Comparison of ENCODE assay signal across 1 cellular context in the genomic region with DNA sequence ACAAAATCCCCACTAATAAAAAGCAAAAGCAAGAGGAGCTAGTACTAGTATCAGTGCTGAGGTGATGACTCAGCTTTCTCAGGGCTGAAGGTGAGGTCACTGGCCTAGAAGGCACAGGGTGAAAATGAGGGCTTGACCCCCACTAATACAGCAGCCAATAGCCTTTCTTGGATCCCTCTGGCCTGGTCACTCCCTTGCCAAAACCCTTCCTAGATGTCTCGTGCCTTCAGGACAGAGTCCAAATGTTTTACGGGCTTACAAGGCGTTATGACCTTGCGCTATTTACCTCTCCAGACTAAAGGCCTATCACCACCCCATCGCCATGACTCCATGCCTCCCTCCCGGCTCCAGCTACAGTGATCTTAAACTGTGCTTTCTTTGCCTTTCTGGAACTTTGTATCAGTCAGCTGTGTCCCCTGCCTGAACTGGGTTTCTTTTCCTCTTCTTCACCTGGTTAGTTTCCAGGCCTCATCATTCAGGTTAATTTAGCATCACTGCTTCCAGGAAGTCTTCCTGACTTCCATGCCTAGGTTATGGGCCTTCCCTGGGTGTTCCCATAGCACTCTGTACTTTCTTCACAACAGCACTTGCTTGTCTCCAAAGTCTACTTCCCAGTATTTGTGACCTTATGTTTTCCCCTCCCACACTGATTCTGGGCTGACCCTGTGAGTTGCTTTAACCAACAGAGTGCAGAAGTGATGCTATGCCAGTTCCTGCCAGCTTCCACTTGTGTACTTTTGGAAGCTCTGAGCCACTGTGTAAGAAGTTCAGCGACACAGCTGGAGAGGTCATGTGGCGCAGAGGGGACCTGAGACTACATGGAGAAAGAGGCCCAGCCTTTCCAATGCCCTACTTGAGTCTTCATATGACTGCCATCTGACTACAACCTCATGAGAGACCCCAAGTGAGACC.
TF ChIP-seq lines count a peak whose summit lies in the region.

No MANE protein-coding gene starts in this region.

TF ChIP-seq in K562, 482 proteins besides CTCF, POLR2A, EP300 and RAD21 (continued from another document and continues in another):
- TF ChIP-seq ZNF140 (CRISPR knock-in tag; IDR thresholded peaks at IDR 0.05), result no peak
- TF ChIP-seq ZFP30 (CRISPR knock-in tag; IDR thresholded peaks at IDR 0.05; ENCODE audit: borderline replicate concordance), result no peak
- TF ChIP-seq NR4A1 (CRISPR knock-in tag; IDR thresholded peaks at IDR 0.05), result no peak
- peak; percentile 79 for TF ChIP-seq NR4A1 (tag; IDR thresholded peaks at IDR 0.05)
- TF ChIP-seq DMBX1 (CRISPR knock-in tag; IDR thresholded peaks at IDR 0.05; ENCODE audit: borderline replicate concordance), result peak; percentile 32; the same call in 1 of the 2 replicates
- TF ChIP-seq THRAP3 (IDR thresholded peaks at IDR 0.05; ENCODE audit: borderline replicate concordance), result no peak
- no peak for TF ChIP-seq HMGN3 (IDR thresholded peaks at IDR 0.05; ENCODE audit: borderline replicate concordance, extremely low read depth, insufficient read length, low read depth, low read length)
- no peak; the same call in 1 of the 2 replicates for TF ChIP-seq ZEB2 (IDR thresholded peaks at IDR 0.05)
- no peak for TF ChIP-seq ZNF133 (CRISPR knock-in tag; IDR thresholded peaks at IDR 0.05)
- no peak for TF ChIP-seq PPARD (CRISPR knock-in tag; IDR thresholded peaks at IDR 0.05)
- no peak for TF ChIP-seq TEAD4 (IDR thresholded peaks at IDR 0.05; ENCODE audit: low read length)
- no peak for TF ChIP-seq TEAD4 (CRISPR knock-in tag; IDR thresholded peaks at IDR 0.05; ENCODE audit: borderline replicate concordance)
- peak; percentile 98 for TF ChIP-seq MAFG (tag; conservative IDR thresholded peaks at IDR 0.05)
- TF ChIP-seq CXXC5 (CRISPR knock-in tag; IDR thresholded peaks at IDR 0.05), result peak; percentile 33; the same call in 1 of the 2 replicates
- no peak; the same call in none of the 2 replicates for TF ChIP-seq ZNF589 (CRISPR knock-in tag; IDR thresholded peaks at IDR 0.05; ENCODE audit: low read depth)
- TF ChIP-seq, protein P1, sequence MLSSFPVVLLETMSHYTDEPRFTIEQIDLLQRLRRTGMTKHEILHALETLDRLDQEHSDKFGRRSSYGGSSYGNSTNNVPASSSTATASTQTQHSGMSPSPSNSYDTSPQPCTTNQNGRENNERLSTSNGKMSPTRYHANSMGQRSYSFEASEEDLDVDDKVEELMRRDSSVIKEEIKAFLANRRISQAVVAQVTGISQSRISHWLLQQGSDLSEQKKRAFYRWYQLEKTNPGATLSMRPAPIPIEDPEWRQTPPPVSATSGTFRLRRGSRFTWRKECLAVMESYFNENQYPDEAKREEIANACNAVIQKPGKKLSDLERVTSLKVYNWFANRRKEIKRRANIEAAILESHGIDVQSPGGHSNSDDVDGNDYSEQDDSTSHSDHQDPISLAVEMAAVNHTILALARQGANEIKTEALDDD (IDR thresholded peaks at IDR 0.05), result peak; percentile 39; the same call in 1 of the 2 replicates
- no peak for TF ChIP-seq TBP (optimal IDR thresholded peaks at IDR 0.05; ENCODE audit: low read depth, low read length)
- peak; percentile 99 for TF ChIP-seq ZNF316 (IDR thresholded peaks at IDR 0.05)
- TF ChIP-seq TCF7 (IDR thresholded peaks at IDR 0.05; ENCODE audit: borderline replicate concordance), result no peak
- TF ChIP-seq, protein P2, sequence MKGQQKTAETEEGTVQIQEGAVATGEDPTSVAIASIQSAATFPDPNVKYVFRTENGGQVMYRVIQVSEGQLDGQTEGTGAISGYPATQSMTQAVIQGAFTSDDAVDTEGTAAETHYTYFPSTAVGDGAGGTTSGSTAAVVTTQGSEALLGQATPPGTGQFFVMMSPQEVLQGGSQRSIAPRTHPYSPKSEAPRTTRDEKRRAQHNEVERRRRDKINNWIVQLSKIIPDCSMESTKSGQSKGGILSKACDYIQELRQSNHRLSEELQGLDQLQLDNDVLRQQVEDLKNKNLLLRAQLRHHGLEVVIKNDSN (CRISPR knock-in tag; IDR thresholded peaks at IDR 0.05), result no peak
- TF ChIP-seq ZNF347 (CRISPR knock-in tag; IDR thresholded peaks at IDR 0.05; ENCODE audit: low read depth), result no peak
- no peak for TF ChIP-seq OTX1 (CRISPR knock-in tag; IDR thresholded peaks at IDR 0.05)
- peak; percentile 19 for TF ChIP-seq CREM (IDR thresholded peaks at IDR 0.05; ENCODE audit: low read depth)
- TF ChIP-seq DPF2 (IDR thresholded peaks at IDR 0.05), result peak; percentile 88
- TF ChIP-seq, protein P3, sequence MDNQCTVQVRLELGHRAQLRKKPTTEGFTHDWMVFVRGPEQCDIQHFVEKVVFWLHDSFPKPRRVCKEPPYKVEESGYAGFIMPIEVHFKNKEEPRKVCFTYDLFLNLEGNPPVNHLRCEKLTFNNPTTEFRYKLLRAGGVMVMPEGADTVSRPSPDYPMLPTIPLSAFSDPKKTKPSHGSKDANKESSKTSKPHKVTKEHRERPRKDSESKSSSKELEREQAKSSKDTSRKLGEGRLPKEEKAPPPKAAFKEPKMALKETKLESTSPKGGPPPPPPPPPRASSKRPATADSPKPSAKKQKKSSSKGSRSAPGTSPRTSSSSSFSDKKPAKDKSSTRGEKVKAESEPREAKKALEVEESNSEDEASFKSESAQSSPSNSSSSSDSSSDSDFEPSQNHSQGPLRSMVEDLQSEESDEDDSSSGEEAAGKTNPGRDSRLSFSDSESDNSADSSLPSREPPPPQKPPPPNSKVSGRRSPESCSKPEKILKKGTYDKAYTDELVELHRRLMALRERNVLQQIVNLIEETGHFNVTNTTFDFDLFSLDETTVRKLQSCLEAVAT (IDR thresholded peaks at IDR 0.05), result 0 out of 4 replicates have a peak, but pooled peaks of 1 of the 2 experiments have one; percentile 23
- TF ChIP-seq, protein P4, sequence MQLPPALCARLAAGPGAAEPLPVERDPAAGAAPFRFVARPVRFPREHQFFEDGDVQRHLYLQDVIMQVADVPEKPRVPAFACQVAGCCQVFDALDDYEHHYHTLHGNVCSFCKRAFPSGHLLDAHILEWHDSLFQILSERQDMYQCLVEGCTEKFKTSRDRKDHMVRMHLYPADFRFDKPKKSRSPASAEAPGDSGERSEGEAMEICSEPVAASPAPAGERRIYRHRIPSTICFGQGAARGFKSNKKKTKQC (CRISPR knock-in tag; IDR thresholded peaks at IDR 0.05), result no peak
- TF ChIP-seq, protein P5, sequence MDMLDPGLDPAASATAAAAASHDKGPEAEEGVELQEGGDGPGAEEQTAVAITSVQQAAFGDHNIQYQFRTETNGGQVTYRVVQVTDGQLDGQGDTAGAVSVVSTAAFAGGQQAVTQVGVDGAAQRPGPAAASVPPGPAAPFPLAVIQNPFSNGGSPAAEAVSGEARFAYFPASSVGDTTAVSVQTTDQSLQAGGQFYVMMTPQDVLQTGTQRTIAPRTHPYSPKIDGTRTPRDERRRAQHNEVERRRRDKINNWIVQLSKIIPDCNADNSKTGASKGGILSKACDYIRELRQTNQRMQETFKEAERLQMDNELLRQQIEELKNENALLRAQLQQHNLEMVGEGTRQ (CRISPR knock-in tag; IDR thresholded peaks at IDR 0.05), result no peak
- TF ChIP-seq, protein P6, sequence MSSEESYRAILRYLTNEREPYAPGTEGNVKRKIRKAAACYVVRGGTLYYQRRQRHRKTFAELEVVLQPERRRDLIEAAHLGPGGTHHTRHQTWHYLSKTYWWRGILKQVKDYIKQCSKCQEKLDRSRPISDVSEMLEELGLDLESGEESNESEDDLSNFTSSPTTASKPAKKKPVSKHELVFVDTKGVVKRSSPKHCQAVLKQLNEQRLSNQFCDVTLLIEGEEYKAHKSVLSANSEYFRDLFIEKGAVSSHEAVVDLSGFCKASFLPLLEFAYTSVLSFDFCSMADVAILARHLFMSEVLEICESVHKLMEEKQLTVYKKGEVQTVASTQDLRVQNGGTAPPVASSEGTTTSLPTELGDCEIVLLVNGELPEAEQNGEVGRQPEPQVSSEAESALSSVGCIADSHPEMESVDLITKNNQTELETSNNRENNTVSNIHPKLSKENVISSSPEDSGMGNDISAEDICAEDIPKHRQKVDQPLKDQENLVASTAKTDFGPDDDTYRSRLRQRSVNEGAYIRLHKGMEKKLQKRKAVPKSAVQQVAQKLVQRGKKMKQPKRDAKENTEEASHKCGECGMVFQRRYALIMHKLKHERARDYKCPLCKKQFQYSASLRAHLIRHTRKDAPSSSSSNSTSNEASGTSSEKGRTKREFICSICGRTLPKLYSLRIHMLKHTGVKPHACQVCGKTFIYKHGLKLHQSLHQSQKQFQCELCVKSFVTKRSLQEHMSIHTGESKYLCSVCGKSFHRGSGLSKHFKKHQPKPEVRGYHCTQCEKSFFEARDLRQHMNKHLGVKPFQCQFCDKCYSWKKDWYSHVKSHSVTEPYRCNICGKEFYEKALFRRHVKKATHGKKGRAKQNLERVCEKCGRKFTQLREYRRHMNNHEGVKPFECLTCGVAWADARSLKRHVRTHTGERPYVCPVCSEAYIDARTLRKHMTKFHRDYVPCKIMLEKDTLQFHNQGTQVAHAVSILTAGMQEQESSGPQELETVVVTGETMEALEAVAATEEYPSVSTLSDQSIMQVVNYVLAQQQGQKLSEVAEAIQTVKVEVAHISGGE (CRISPR knock-in tag; IDR thresholded peaks at IDR 0.05), result peak in 1 of 3 experiments; percentile 52; a peak in 2 of 6 replicates
- peak; percentile 59 for TF ChIP-seq NFYB (IDR thresholded peaks at IDR 0.05; ENCODE audit: extremely low read depth, insufficient read length)
- no peak for TF ChIP-seq SPI1 (IDR thresholded peaks at IDR 0.05; ENCODE audit: borderline replicate concordance, low read depth, low read length)
- TF ChIP-seq ZFX (CRISPR knock-in tag; IDR thresholded peaks at IDR 0.05), result peak; percentile 76
- TF ChIP-seq, protein P7, sequence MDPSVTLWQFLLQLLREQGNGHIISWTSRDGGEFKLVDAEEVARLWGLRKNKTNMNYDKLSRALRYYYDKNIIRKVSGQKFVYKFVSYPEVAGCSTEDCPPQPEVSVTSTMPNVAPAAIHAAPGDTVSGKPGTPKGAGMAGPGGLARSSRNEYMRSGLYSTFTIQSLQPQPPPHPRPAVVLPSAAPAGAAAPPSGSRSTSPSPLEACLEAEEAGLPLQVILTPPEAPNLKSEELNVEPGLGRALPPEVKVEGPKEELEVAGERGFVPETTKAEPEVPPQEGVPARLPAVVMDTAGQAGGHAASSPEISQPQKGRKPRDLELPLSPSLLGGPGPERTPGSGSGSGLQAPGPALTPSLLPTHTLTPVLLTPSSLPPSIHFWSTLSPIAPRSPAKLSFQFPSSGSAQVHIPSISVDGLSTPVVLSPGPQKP (CRISPR knock-in tag; IDR thresholded peaks at IDR 0.05), result no peak
- TF ChIP-seq BACH1 (tag; IDR thresholded peaks at IDR 0.05), result peak; percentile 90
- TF ChIP-seq DDX20 (tag; IDR thresholded peaks at IDR 0.05; ENCODE audit: low read depth), result 0 out of 2 replicates have a peak, but pooled peaks have one; percentile 43
- TF ChIP-seq POLR2AphosphoS5 (IDR thresholded peaks at IDR 0.05; ENCODE audit: control insufficient read depth, insufficient read depth, low read depth, low read length), result no peak
- no peak for TF ChIP-seq CEBPG (CRISPR knock-in tag; IDR thresholded peaks at IDR 0.05)
- no peak for TF ChIP-seq CEBPG (tag; conservative IDR thresholded peaks at IDR 0.05 in 1 of 2, IDR thresholded peaks at IDR 0.05 in 1 of 2)
- TF ChIP-seq BHLHE40 (IDR thresholded peaks at IDR 0.05; ENCODE audit: low read length), result peak; percentile 83
- TF ChIP-seq, protein P8, sequence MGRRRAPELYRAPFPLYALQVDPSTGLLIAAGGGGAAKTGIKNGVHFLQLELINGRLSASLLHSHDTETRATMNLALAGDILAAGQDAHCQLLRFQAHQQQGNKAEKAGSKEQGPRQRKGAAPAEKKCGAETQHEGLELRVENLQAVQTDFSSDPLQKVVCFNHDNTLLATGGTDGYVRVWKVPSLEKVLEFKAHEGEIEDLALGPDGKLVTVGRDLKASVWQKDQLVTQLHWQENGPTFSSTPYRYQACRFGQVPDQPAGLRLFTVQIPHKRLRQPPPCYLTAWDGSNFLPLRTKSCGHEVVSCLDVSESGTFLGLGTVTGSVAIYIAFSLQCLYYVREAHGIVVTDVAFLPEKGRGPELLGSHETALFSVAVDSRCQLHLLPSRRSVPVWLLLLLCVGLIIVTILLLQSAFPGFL (CRISPR knock-in tag; IDR thresholded peaks at IDR 0.05), result no peak
- TF ChIP-seq ZFP1 (CRISPR knock-in tag; IDR thresholded peaks at IDR 0.05), result no peak
- TF ChIP-seq, protein P9, sequence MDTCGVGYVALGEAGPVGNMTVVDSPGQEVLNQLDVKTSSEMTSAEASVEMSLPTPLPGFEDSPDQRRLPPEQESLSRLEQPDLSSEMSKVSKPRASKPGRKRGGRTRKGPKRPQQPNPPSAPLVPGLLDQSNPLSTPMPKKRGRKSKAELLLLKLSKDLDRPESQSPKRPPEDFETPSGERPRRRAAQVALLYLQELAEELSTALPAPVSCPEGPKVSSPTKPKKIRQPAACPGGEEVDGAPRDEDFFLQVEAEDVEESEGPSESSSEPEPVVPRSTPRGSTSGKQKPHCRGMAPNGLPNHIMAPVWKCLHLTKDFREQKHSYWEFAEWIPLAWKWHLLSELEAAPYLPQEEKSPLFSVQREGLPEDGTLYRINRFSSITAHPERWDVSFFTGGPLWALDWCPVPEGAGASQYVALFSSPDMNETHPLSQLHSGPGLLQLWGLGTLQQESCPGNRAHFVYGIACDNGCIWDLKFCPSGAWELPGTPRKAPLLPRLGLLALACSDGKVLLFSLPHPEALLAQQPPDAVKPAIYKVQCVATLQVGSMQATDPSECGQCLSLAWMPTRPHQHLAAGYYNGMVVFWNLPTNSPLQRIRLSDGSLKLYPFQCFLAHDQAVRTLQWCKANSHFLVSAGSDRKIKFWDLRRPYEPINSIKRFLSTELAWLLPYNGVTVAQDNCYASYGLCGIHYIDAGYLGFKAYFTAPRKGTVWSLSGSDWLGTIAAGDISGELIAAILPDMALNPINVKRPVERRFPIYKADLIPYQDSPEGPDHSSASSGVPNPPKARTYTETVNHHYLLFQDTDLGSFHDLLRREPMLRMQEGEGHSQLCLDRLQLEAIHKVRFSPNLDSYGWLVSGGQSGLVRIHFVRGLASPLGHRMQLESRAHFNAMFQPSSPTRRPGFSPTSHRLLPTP (IDR thresholded peaks at IDR 0.05; ENCODE audit: borderline replicate concordance, extremely low read depth, insufficient read length), result no peak
- peak; percentile 7; the same call in 1 of the 2 replicates for TF ChIP-seq KLF13 (tag; IDR thresholded peaks at IDR 0.05; ENCODE audit: borderline replicate concordance, low read depth)
- peak; percentile 46 for TF ChIP-seq EP400 (IDR thresholded peaks at IDR 0.05)
- peak in 1 of 2 experiments; percentile 19; a peak in 1 of 4 replicates for TF ChIP-seq RCOR1 (IDR thresholded peaks at IDR 0.05; ENCODE audit: borderline replicate concordance in 1 of 2, low read depth in 2 of 2, low read length in 2 of 2)
- TF ChIP-seq MCM7 (IDR thresholded peaks at IDR 0.05), result no peak
